11 cellular contexts compared by ENCODE assay signal in genomic region chr7:105354383-105354782, GRCh38. TPM values are rescaled to one million over a fixed set of nuclear protein-coding genes. Genes with fewer than 3 reads are reported as not detected.
DNase-seq lines count a peak whose midpoint lies in the region; ATAC-seq and TF ChIP-seq lines count a peak whose summit lies in the region.
"Had no signal": no experiment of that assay in that cellular context is flagged by ENCODE, and none has a peak within 500 bp of the region (broad histone marks: within the 10 kb centered on the region; RNA-seq: fewer than 3 reads in every experiment).

No MANE protein-coding gene starts in this region.

- no peaks in the 10 kb centered on the region for H3K9me3 Mint-ChIP-seq in activated T-helper 17 cell treated with anti-CD3 and anti-CD28 coated beads, Interleukin-2, amount 50 U/mL, for 72 hours
- H3K9me3 Mint-ChIP-seq in naive thymus-derived CD4-positive, alpha-beta T cell: peaks cover 0 to 2% (median 0%) of the 10 kb centered on the region in 11 donors

- no peak for DNase-seq in naive thymus-derived CD4-positive, alpha-beta T cell
- DNase-seq in NCI-H446 treated with DMSO at 0.1 percent for 48 hours (lab: John Stamatoyannopoulos, UW) (no peak), right lobe of liver (no peak), NCI-H510A (lab: John Stamatoyannopoulos, UW) (no peak)
- DNase-seq: glutamatergic neuron had no signal

- peak overlapping the region; percentile 73 for H3K4me3 Mint-ChIP-seq in activated T-helper 17 cell treated with anti-CD3 and anti-CD28 coated beads, Interleukin-2, amount 50 U/mL, for 72 hours
- peak overlapping the region in 9 of 10 donors; percentile 4 to 84 (median 55) for H3K4me3 Mint-ChIP-seq in naive thymus-derived CD4-positive, alpha-beta T cell

- H3K4me2 ChIP-seq in BLaER1: peak overlapping the region; percentile 82

- intact Hi-C loops in naive thymus-derived CD4-positive, alpha-beta T cell (cut with micrococcal nuclease): loop anchor here in 1 of 2 donors (1.0 kb wide), 1 partner anchor 8 kb away; no protein-coding TSS in a partner anchor
- intact Hi-C loops in right lobe of liver (cut with DNase I): no loop called here

- peak overlapping the region; percentile 20; the same call in 1 of the 2 replicates for H3K9ac ChIP-seq in BLaER1

- H3K27ac Mint-ChIP-seq in activated T-helper 17 cell treated with anti-CD3 and anti-CD28 coated beads, Interleukin-2, amount 50 U/mL, for 72 hours: peak overlapping the region; percentile 74
- H3K27ac Mint-ChIP-seq in naive thymus-derived CD4-positive, alpha-beta T cell: peak overlapping the region; percentile 73 to 97 (median 92)

- H3K36me3 ChIP-seq in BLaER1 (no peaks in the 10 kb centered on the region), right lobe of liver (no peaks in the 10 kb centered on the region)
- H3K36me3 ChIP-seq in naive thymus-derived CD4-positive, alpha-beta T cell (ENCODE audit: control insufficient read depth in 2 of 3, insufficient read depth in 3 of 3, low read length in 3 of 3): no peaks in the 10 kb centered on the region
- H3K36me3 ChIP-seq: colonic mucosa had no signal

- peaks cover 86% of the 10 kb centered on the region for H4K20me1 ChIP-seq in BLaER1

- WGBS in right lobe of liver (ENCODE audit: insufficient coverage, low coverage, low lambda C conversion rate, missing lambda C conversion rate): 86% methylated on average over 1 of the region's 2 CpGs

- H3K4me3 ChIP-seq in BLaER1: no peak overlapping the region
- no peak overlapping the region for H3K4me3 ChIP-seq in naive thymus-derived CD4-positive, alpha-beta T cell (ENCODE audit: low read length)
- H3K4me3 ChIP-seq in right lobe of liver: no peak overlapping the region
- H3K4me3 ChIP-seq: colonic mucosa had no signal

- H3K27me3 ChIP-seq in BLaER1: no peaks in the 10 kb centered on the region
- H3K27me3 ChIP-seq in naive thymus-derived CD4-positive, alpha-beta T cell (ENCODE audit: control insufficient read depth in 2 of 2, insufficient read depth in 2 of 2, low read length in 2 of 2): no peaks in the 10 kb centered on the region
- no peaks in the 10 kb centered on the region for H3K27me3 ChIP-seq in right lobe of liver
- H3K27me3 ChIP-seq: colonic mucosa had no signal

- H3K27ac ChIP-seq in BLaER1 (peak overlapping the region; percentile 56; the same call in 1 of the 2 replicates), right lobe of liver (no peak overlapping the region)
- peak overlapping the region; percentile 48 for H3K27ac ChIP-seq in naive thymus-derived CD4-positive, alpha-beta T cell (ENCODE audit: low read depth, low read length)
- H3K27ac ChIP-seq: colonic mucosa had no signal

- no peak for TF ChIP-seq CTCF in right lobe of liver (IDR thresholded peaks at IDR 0.05)

- H3K4me1 ChIP-seq in BLaER1 (peaks cover 76% of the 10 kb centered on the region), right lobe of liver (peaks cover 0 to 5% (median 0%) of the 10 kb centered on the region in 4 donors)
- peaks cover 54 to 62% of the 10 kb centered on the region in 2 donors for H3K4me1 ChIP-seq in naive thymus-derived CD4-positive, alpha-beta T cell (ENCODE audit: control insufficient read depth in 2 of 2, insufficient read depth in 2 of 2, low read length in 2 of 2)

- H3K4me1 Mint-ChIP-seq in activated T-helper 17 cell treated with anti-CD3 and anti-CD28 coated beads, Interleukin-2, amount 50 U/mL, for 72 hours: peaks cover 48% of the 10 kb centered on the region
- H3K4me1 Mint-ChIP-seq in naive thymus-derived CD4-positive, alpha-beta T cell: peaks cover 48 to 81% (median 77%) of the 10 kb centered on the region in 7 donors

- CTCF ChIA-PET in naive thymus-derived CD4-positive, alpha-beta T cell (lab: Charles Lee): no interaction called here

- POLR2A ChIA-PET in naive thymus-derived CD4-positive, alpha-beta T cell (lab: Charles Lee): interaction anchor here (0.9 kb wide), 2 partner anchors 9 to 1416 kb away, joined by 3 read pairs; no protein-coding TSS in a partner anchor

- H3K9me3 ChIP-seq in BLaER1 (peaks cover 6% of the 10 kb centered on the region; the same call in 1 of the 2 replicates), right lobe of liver (no peaks in the 10 kb centered on the region)
- H3K9me3 ChIP-seq in naive thymus-derived CD4-positive, alpha-beta T cell (ENCODE audit: control insufficient read depth in 2 of 3, low read length in 3 of 3): no peaks in the 10 kb centered on the region
- H3K9me3 ChIP-seq: colonic mucosa had no signal

- ATAC-seq in HG02642 (IDR thresholded peaks at IDR 0.05; ENCODE audit: poor library complexity, unreplicated experiment): peak; percentile 1
- ATAC-seq in activated T-helper 17 cell treated with anti-CD3 and anti-CD28 coated beads, Interleukin-2, amount 50 U/mL, for 72 hours (replicated peaks): no peak
- ATAC-seq in naive thymus-derived CD4-positive, alpha-beta T cell: no peak
- no peak for ATAC-seq in right lobe of liver
- no peak for ATAC-seq in HG03095 (IDR thresholded peaks at IDR 0.05; ENCODE audit: unreplicated experiment)
- ATAC-seq: HCT116 had no signal

- H3K36me3 Mint-ChIP-seq in activated T-helper 17 cell treated with anti-CD3 and anti-CD28 coated beads, Interleukin-2, amount 50 U/mL, for 72 hours (ENCODE audit: low read depth): no peaks in the 10 kb centered on the region
- H3K36me3 Mint-ChIP-seq in naive thymus-derived CD4-positive, alpha-beta T cell: peaks cover 0 to 14% (median 0%) of the 10 kb centered on the region in 5 donors

- no peak for TF ChIP-seq POLR2A in right lobe of liver (IDR thresholded peaks at IDR 0.05)

- no peaks in the 10 kb centered on the region for H3K27me3 Mint-ChIP-seq in activated T-helper 17 cell treated with anti-CD3 and anti-CD28 coated beads, Interleukin-2, amount 50 U/mL, for 72 hours
- no peaks in the 10 kb centered on the region for H3K27me3 Mint-ChIP-seq in naive thymus-derived CD4-positive, alpha-beta T cell

RNA-seq across cellular contexts. Expression of gene SRPK2, which starts 34.3 kb away (rescaled TPM):
- total RNA-seq in activated T-helper 17 cell treated with anti-CD3 and anti-CD28 coated beads, Interleukin-2, amount 50 U/mL, for 72 hours: 10 to 100 TPM; 31.5 to 38.5 TPM
- 10 to 100 TPM; 45.1 to 56.7 (median 46.8) TPM for total RNA-seq in naive thymus-derived CD4-positive, alpha-beta T cell
- 10 to 100 TPM; 40.2 to 52.8 TPM for polyA plus RNA-seq in naive thymus-derived CD4-positive, alpha-beta T cell
- total RNA-seq in right lobe of liver: 10 to 100 TPM; 15.5 to 21.1 (median 18.2) TPM

Comparison
In these comparisons a context has a peak if more than half of its experiments do, and no peak if none do; other contexts are left out.
1. H3K27ac ChIP-seq: peak in BLaER1 (single experiment) and naive thymus-derived CD4-positive, alpha-beta T cell (single experiment); none in right lobe of liver (0 of 3).